In the genomic region with DNA sequence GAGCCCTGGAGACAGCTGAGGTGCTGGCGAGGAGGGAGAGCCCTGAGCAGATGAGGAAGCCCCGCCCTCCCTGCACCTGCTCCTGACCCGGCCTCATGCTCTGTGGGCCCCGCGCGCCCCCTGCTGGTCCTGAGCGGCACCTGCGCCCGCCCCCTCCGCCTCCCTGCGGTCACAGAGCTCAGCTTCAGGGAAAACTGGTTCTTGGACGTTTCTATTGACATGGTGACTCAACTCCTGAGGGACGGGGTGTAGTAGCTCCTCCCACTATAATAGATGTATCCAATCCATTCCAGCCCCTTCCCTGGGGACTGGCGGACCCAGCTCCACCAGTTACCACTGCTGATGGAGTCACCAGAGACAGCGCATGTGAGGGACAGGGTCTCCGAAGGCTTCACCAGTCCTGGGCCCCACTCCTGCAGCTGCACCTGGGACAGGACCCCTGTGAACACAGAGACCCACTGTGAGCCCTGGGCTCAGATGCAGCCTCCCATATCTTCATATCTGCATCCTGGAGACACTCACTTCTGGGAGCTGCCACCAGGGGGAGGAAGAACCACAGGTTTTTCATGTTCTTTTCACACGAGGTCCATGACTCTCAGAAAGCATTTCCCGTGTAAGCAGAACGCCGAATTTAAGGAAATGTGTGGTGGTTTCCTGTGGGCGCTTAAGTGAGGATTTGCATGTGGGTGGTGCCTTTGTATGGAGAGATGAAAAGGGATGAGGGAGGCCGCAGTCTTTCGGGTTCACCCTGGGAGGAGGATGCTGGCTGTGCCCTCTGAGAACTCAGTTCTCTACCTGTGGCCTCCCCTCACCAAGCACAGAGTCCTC, we compare ENCODE assay signal across 1 cellular context.
TF ChIP-seq lines count a peak whose summit lies in the region.

No MANE protein-coding gene starts in this region.

TF ChIP-seq in HepG2, 621 proteins besides CTCF, POLR2A, EP300 and RAD21 (continued from another document and continues in another):
- TF ChIP-seq, protein P1, sequence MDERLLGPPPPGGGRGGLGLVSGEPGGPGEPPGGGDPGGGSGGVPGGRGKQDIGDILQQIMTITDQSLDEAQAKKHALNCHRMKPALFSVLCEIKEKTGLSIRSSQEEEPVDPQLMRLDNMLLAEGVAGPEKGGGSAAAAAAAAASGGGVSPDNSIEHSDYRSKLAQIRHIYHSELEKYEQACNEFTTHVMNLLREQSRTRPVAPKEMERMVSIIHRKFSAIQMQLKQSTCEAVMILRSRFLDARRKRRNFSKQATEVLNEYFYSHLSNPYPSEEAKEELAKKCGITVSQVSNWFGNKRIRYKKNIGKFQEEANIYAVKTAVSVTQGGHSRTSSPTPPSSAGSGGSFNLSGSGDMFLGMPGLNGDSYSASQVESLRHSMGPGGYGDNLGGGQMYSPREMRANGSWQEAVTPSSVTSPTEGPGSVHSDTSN (CRISPR knock-in tag; IDR thresholded peaks at IDR 0.05): no peak
- TF ChIP-seq ATF4 (CRISPR knock-in tag; IDR thresholded peaks at IDR 0.05) (no peak), FOXK1 (CRISPR knock-in tag; IDR thresholded peaks at IDR 0.05; ENCODE audit: borderline replicate concordance, low read depth) (no peak), XRCC5 (optimal IDR thresholded peaks at IDR 0.05; ENCODE audit: low read length) (peak; percentile 30), SP140L (CRISPR knock-in tag; IDR thresholded peaks at IDR 0.05; ENCODE audit: borderline replicate concordance) (no peak), ZNF44 (CRISPR knock-in tag; IDR thresholded peaks at IDR 0.05) (no peak), RNF2 (conservative IDR thresholded peaks at IDR 0.05; ENCODE audit: low read depth) (no peak), ZNF225 (CRISPR knock-in tag; IDR thresholded peaks at IDR 0.05) (no peak), KDM3A (CRISPR knock-in tag; IDR thresholded peaks at IDR 0.05; ENCODE audit: low read depth) (0 out of 2 replicates have a peak, but pooled peaks have one; percentile 57), ZNF879 (CRISPR knock-in tag; IDR thresholded peaks at IDR 0.05) (no peak), THAP11 (CRISPR knock-in tag; IDR thresholded peaks at IDR 0.05) (no peak), SP1 (IDR thresholded peaks at IDR 0.05) (no peak), SP1 (CRISPR knock-in tag; IDR thresholded peaks at IDR 0.05) (peak; percentile 69; the same call in 1 of the 2 replicates), SMAD9 (CRISPR knock-in tag; IDR thresholded peaks at IDR 0.05) (no peak), ZNF883 (CRISPR knock-in tag; IDR thresholded peaks at IDR 0.05; ENCODE audit: not compliant biosample characterization) (no peak), MLLT10 (CRISPR knock-in tag; IDR thresholded peaks at IDR 0.05) (no peak), KLF9 (CRISPR knock-in tag; IDR thresholded peaks at IDR 0.05; ENCODE audit: low read depth) (no peak), FLYWCH1 (CRISPR knock-in tag; IDR thresholded peaks at IDR 0.05) (no peak), GATAD2A (CRISPR knock-in tag; IDR thresholded peaks at IDR 0.05) (0 out of 2 replicates have a peak, but pooled peaks have one; percentile 11), SALL1 (CRISPR knock-in tag; IDR thresholded peaks at IDR 0.05) (no peak), ONECUT2 (CRISPR knock-in tag; IDR thresholded peaks at IDR 0.05) (no peak), NFKBIZ (CRISPR knock-in tag; IDR thresholded peaks at IDR 0.05) (no peak), ZHX2 (IDR thresholded peaks at IDR 0.05; ENCODE audit: low read depth) (no peak), ZHX2 (CRISPR knock-in tag; IDR thresholded peaks at IDR 0.05; ENCODE audit: borderline replicate concordance) (no peak), ATM (IDR thresholded peaks at IDR 0.05; ENCODE audit: borderline replicate concordance) (no peak), NR2F6 (IDR thresholded peaks at IDR 0.05) (no peak), NR2F6 (CRISPR knock-in tag; IDR thresholded peaks at IDR 0.05) (peak; percentile 35; the same call in 1 of the 2 replicates), ZFP36 (IDR thresholded peaks at IDR 0.05; ENCODE audit: borderline replicate concordance, low read depth, low read length, partially characterized antibody) (no peak), FOSL1 (CRISPR knock-in tag; IDR thresholded peaks at IDR 0.05; ENCODE audit: borderline replicate concordance) (peak; percentile 38; the same call in 1 of the 2 replicates), ZFP82 (CRISPR knock-in tag; IDR thresholded peaks at IDR 0.05; ENCODE audit: borderline replicate concordance) (no peak), SRSF9 (IDR thresholded peaks at IDR 0.05; ENCODE audit: borderline replicate concordance, insufficient read depth, low read depth, low read length, poor library complexity, severe bottlenecking) (no peak), NR2C2 (CRISPR knock-in tag; IDR thresholded peaks at IDR 0.05; ENCODE audit: borderline replicate concordance) (no peak), MBNL3 (CRISPR knock-in tag; conservative IDR thresholded peaks at IDR 0.05) (no peak), NFRKB (IDR thresholded peaks at IDR 0.05) (no peak), ZSCAN25 (CRISPR knock-in tag; IDR thresholded peaks at IDR 0.05) (no peak)
- TF ChIP-seq, protein P2, sequence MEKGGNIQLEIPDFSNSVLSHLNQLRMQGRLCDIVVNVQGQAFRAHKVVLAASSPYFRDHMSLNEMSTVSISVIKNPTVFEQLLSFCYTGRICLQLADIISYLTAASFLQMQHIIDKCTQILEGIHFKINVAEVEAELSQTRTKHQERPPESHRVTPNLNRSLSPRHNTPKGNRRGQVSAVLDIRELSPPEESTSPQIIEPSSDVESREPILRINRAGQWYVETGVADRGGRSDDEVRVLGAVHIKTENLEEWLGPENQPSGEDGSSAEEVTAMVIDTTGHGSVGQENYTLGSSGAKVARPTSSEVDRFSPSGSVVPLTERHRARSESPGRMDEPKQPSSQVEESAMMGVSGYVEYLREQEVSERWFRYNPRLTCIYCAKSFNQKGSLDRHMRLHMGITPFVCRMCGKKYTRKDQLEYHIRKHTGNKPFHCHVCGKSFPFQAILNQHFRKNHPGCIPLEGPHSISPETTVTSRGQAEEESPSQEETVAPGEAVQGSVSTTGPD (CRISPR knock-in tag; IDR thresholded peaks at IDR 0.05): no peak
- TF ChIP-seq, protein P3, sequence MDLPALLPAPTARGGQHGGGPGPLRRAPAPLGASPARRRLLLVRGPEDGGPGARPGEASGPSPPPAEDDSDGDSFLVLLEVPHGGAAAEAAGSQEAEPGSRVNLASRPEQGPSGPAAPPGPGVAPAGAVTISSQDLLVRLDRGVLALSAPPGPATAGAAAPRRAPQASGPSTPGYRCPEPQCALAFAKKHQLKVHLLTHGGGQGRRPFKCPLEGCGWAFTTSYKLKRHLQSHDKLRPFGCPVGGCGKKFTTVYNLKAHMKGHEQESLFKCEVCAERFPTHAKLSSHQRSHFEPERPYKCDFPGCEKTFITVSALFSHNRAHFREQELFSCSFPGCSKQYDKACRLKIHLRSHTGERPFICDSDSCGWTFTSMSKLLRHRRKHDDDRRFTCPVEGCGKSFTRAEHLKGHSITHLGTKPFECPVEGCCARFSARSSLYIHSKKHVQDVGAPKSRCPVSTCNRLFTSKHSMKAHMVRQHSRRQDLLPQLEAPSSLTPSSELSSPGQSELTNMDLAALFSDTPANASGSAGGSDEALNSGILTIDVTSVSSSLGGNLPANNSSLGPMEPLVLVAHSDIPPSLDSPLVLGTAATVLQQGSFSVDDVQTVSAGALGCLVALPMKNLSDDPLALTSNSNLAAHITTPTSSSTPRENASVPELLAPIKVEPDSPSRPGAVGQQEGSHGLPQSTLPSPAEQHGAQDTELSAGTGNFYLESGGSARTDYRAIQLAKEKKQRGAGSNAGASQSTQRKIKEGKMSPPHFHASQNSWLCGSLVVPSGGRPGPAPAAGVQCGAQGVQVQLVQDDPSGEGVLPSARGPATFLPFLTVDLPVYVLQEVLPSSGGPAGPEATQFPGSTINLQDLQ (CRISPR knock-in tag; IDR thresholded peaks at IDR 0.05): no peak
- TF ChIP-seq, protein P4, sequence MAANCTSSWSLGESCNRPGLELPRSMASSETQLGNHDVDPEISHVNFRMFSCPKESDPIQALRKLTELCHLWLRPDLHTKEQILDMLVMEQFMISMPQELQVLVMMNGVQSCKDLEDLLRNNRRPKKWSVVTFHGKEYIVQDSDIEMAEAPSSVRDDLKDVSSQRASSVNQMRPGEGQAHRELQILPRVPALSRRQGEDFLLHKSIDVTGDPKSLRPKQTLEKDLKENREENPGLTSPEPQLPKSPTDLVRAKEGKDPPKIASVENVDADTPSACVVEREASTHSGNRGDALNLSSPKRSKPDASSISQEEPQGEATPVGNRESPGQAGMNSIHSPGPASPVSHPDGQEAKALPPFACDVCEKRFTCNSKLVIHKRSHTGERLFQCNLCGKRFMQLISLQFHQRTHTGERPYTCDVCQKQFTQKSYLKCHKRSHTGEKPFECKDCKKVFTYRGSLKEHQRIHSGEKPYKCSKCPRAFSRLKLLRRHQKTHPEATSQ (CRISPR knock-in tag; IDR thresholded peaks at IDR 0.05; ENCODE audit: borderline replicate concordance): no peak
- TF ChIP-seq, protein P5, sequence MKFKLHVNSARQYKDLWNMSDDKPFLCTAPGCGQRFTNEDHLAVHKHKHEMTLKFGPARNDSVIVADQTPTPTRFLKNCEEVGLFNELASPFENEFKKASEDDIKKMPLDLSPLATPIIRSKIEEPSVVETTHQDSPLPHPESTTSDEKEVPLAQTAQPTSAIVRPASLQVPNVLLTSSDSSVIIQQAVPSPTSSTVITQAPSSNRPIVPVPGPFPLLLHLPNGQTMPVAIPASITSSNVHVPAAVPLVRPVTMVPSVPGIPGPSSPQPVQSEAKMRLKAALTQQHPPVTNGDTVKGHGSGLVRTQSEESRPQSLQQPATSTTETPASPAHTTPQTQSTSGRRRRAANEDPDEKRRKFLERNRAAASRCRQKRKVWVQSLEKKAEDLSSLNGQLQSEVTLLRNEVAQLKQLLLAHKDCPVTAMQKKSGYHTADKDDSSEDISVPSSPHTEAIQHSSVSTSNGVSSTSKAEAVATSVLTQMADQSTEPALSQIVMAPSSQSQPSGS (CRISPR knock-in tag; IDR thresholded peaks at IDR 0.05): no peak
- TF ChIP-seq, protein P6, sequence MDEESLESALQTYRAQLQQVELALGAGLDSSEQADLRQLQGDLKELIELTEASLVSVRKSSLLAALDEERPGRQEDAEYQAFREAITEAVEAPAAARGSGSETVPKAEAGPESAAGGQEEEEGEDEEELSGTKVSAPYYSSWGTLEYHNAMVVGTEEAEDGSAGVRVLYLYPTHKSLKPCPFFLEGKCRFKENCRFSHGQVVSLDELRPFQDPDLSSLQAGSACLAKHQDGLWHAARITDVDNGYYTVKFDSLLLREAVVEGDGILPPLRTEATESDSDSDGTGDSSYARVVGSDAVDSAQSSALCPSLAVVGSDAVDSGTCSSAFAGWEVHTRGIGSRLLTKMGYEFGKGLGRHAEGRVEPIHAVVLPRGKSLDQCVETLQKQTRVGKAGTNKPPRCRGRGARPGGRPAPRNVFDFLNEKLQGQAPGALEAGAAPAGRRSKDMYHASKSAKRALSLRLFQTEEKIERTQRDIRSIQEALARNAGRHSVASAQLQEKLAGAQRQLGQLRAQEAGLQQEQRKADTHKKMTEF (CRISPR knock-in tag; IDR thresholded peaks at IDR 0.05): peak; percentile 54; the same call in 1 of the 2 replicates
- TF ChIP-seq, protein P7, sequence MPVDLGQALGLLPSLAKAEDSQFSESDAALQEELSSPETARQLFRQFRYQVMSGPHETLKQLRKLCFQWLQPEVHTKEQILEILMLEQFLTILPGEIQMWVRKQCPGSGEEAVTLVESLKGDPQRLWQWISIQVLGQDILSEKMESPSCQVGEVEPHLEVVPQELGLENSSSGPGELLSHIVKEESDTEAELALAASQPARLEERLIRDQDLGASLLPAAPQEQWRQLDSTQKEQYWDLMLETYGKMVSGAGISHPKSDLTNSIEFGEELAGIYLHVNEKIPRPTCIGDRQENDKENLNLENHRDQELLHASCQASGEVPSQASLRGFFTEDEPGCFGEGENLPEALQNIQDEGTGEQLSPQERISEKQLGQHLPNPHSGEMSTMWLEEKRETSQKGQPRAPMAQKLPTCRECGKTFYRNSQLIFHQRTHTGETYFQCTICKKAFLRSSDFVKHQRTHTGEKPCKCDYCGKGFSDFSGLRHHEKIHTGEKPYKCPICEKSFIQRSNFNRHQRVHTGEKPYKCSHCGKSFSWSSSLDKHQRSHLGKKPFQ (CRISPR knock-in tag; IDR thresholded peaks at IDR 0.05; ENCODE audit: insufficient replicate concordance): no peak
